Comparison of ENCODE assay signal across 16 cellular contexts in the genomic region with DNA sequence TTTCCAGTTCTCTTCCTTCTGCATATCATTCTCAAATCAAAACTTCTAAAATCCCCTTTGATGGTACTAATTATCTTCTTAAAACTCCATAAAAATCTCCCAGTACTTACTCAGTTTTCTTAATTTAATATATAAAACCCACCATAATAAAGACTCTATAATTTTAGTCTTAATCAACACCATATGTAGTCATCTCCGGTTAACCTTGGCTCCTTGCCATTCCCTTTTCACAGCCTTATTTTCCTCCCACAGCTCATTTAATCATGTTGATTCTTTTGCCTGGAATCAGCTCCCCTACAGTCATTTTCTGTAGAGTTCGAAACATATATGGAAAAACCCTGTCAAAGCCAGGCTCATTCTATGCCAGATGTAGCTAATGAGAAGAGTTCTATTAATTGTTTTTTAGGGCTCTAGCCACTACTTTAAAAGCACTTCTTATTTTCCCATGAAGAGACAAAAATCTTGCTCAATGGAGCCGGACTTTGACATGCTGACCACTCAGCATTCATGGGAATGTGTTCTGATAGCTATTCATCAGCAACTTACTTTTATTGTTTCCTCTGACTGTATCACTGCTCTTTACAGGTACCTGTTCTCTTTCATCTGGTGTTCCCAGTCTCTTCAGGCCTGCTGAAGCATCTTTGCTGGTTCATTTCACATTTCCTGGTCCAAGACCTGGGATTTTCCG.
A peak's percentile ranks its signal among the peaks of the same experiment; 100 is the strongest.
DNase-seq lines count a peak whose midpoint lies in the region; FAIRE-seq and TF ChIP-seq lines count a peak whose summit lies in the region.
"Had no signal": no experiment of that assay in that cellular context is flagged by ENCODE, and none has a peak within 500 bp of the region (broad histone marks: within the 10 kb centered on the region; RNA-seq: fewer than 3 reads in every experiment).

No MANE protein-coding gene starts in this region.

- DNase-seq in COR-L47 (lab: John Stamatoyannopoulos, UW): peak; percentile 89
- peak; percentile 80 for DNase-seq in NCI-H1105 treated with DMSO at 0.1 percent for 48 hours (lab: John Stamatoyannopoulos, UW)
- peak; percentile 75 for DNase-seq in astrocyte (ENCODE audit: low read depth)
- peak; percentile 35 for DNase-seq in mesenchymal stem cell
- no peak for DNase-seq in activated CD8-positive, alpha-beta memory T cell treated with anti-CD3 and anti-CD28 coated beads, Interleukin-2, amount 50 U/mL, for 4 hours
- no peak for DNase-seq in COLO668 (lab: John Stamatoyannopoulos, UW; ENCODE audit: unreplicated experiment)
- DNase-seq in HuH-7.5 (ENCODE audit: low spot score): no peak
- no peak for DNase-seq in OCI-M1 (lab: John Stamatoyannopoulos, UW)
- DNase-seq: activated T-cell treated with anti-CD3 and anti-CD28 coated beads for 4 hours; caudate nucleus; CD4-positive, alpha-beta memory T cell; left colon; SIG-M5 had no signal

- 84% methylated on average over 3 of the region's 4 CpGs for WGBS in mesenchymal stem cell

- peak overlapping the region; percentile 74 for H3K4me2 ChIP-seq in astrocyte (ENCODE audit: low read length)
- no peak overlapping the region for H3K4me2 ChIP-seq in mesenchymal stem cell (ENCODE audit: low read length, poor library complexity, severe bottlenecking)

- H3K27me3 ChIP-seq in astrocyte (ENCODE audit: insufficient read depth, low read length): no peaks in the 10 kb centered on the region
- no peaks in the 10 kb centered on the region for H3K27me3 ChIP-seq in mesenchymal stem cell (ENCODE audit: control insufficient read depth in 1 of 2, insufficient read depth in 1 of 2, low read length in 2 of 2)
- H3K27me3 ChIP-seq: neutrophil had no signal

- H3K4me3 ChIP-seq in astrocyte (ENCODE audit: insufficient read depth, low read depth, low read length): peak overlapping the region; percentile 19
- peak overlapping the region in 1 of 2 experiments; percentile 4 for H3K4me3 ChIP-seq in mesenchymal stem cell (ENCODE audit: insufficient read depth in 1 of 2, low read depth in 1 of 2, low read length in 2 of 2)
- H3K4me3 ChIP-seq: HAP-1 had no signal

- no peaks in the 10 kb centered on the region for H3K79me1 ChIP-seq in mesenchymal stem cell (replicated peaks; ENCODE audit: low read length, poor library complexity, severe bottlenecking)

- no peak overlapping the region for H3K14ac ChIP-seq in mesenchymal stem cell (ENCODE audit: low read length in 2 of 2)

- H2BK5ac ChIP-seq in mesenchymal stem cell (ENCODE audit: low read depth, low read length, poor library complexity, severe bottlenecking): no peak overlapping the region

- no peak overlapping the region for H3K4me3 Mint-ChIP-seq in astrocyte (ENCODE audit: unreplicated experiment)
- H3K4me3 Mint-ChIP-seq: CD4-positive, alpha-beta memory T cell; WTC11 had no signal

- H2AFZ ChIP-seq in astrocyte (ENCODE audit: low read depth, low read length) (peak overlapping the region; percentile 1), mesenchymal stem cell (ENCODE audit: low read depth, low read length) (no peak overlapping the region)

- H3K36me3 ChIP-seq in astrocyte (ENCODE audit: insufficient read depth, low read length): no peaks in the 10 kb centered on the region
- no peaks in the 10 kb centered on the region for H3K36me3 ChIP-seq in mesenchymal stem cell (ENCODE audit: control insufficient read depth in 1 of 2, insufficient read depth in 2 of 2, low read depth in 1 of 2, low read length in 2 of 2)
- H3K36me3 ChIP-seq: HAP-1, neutrophil had no signal

- no peak overlapping the region for H2AK5ac ChIP-seq in mesenchymal stem cell (ENCODE audit: low read length, severe bottlenecking)

- H3K18ac ChIP-seq in mesenchymal stem cell (ENCODE audit: low read depth in 1 of 2, low read length in 2 of 2): no peak overlapping the region

- TF ChIP-seq CTCF in astrocyte (IDR thresholded peaks at IDR 0.05; ENCODE audit: insufficient read depth, low read depth, low read length): no peak

- peaks cover 15% of the 10 kb centered on the region for H3K4me1 Mint-ChIP-seq in astrocyte (ENCODE audit: low read depth, unreplicated experiment)
- H3K4me1 Mint-ChIP-seq: CD4-positive, alpha-beta memory T cell; WTC11 had no signal

- H3K4ac ChIP-seq in mesenchymal stem cell (ENCODE audit: low read depth in 1 of 2, low read length in 2 of 2): no peak overlapping the region

- H3K27ac ChIP-seq in astrocyte (ENCODE audit: low read depth, low read length): peak overlapping the region; percentile 92
- no peak overlapping the region for H3K27ac ChIP-seq in mesenchymal stem cell (ENCODE audit: low read length, poor library complexity, severe bottlenecking)
- H3K27ac ChIP-seq: neutrophil had no signal

- no peaks in the 10 kb centered on the region for H3K27me3 Mint-ChIP-seq in astrocyte (ENCODE audit: low read depth, unreplicated experiment)
- H3K27me3 Mint-ChIP-seq: CD4-positive, alpha-beta memory T cell had no signal

- peak; percentile 50 for FAIRE-seq in astrocyte (lab: Jason Lieb, UNC)

- H3K36me3 Mint-ChIP-seq in astrocyte (ENCODE audit: low read depth, unreplicated experiment): no peaks in the 10 kb centered on the region
- H3K36me3 Mint-ChIP-seq: CD4-positive, alpha-beta memory T cell; WTC11 had no signal

- H3K4me1 ChIP-seq in astrocyte (ENCODE audit: insufficient read depth, low read length) (peaks cover 26% of the 10 kb centered on the region), mesenchymal stem cell (ENCODE audit: control insufficient read depth, insufficient read depth, low read depth, low read length) (no peaks in the 10 kb centered on the region)

- peak overlapping the region; percentile 79 for H3K27ac Mint-ChIP-seq in astrocyte (ENCODE audit: unreplicated experiment)
- H3K27ac Mint-ChIP-seq: CD4-positive, alpha-beta memory T cell; WTC11 had no signal

- H4K91ac ChIP-seq in mesenchymal stem cell (ENCODE audit: low read length): no peak overlapping the region

- no peak overlapping the region for H2BK15ac ChIP-seq in mesenchymal stem cell (ENCODE audit: low read depth, poor library complexity, severe bottlenecking)

- no peaks in the 10 kb centered on the region for H3K9me3 ChIP-seq in astrocyte (ENCODE audit: insufficient read depth, low read depth, low read length)
- no peaks in the 10 kb centered on the region for H3K9me3 ChIP-seq in mesenchymal stem cell (ENCODE audit: control insufficient read depth, low read length)
- H3K9me3 ChIP-seq: HAP-1, neutrophil had no signal

- H4K8ac ChIP-seq in mesenchymal stem cell (ENCODE audit: low read length): no peak overlapping the region

- H3K9me3 Mint-ChIP-seq in astrocyte (ENCODE audit: unreplicated experiment): no peaks in the 10 kb centered on the region
- H3K9me3 Mint-ChIP-seq: WTC11 had no signal

- H4K20me1 ChIP-seq in astrocyte (ENCODE audit: insufficient read depth, low read length): no peaks in the 10 kb centered on the region

- H2BK120ac ChIP-seq in mesenchymal stem cell (ENCODE audit: low read depth, low read length): no peak overlapping the region

- no peak overlapping the region for H3K23ac ChIP-seq in mesenchymal stem cell (ENCODE audit: low read length in 2 of 2)

- no peak overlapping the region for H2BK12ac ChIP-seq in mesenchymal stem cell (ENCODE audit: low read length in 2 of 2)

- H3K79me2 ChIP-seq in astrocyte (ENCODE audit: insufficient read depth, low read length): no peaks in the 10 kb centered on the region

- peak overlapping the region; percentile 78 for H3K9ac ChIP-seq in astrocyte (ENCODE audit: low read length)
- H3K9ac ChIP-seq in mesenchymal stem cell (ENCODE audit: low read length): peak overlapping the region; percentile 61

Comparison
In these comparisons a context has a peak if more than half of its experiments do, and no peak if none do; other contexts are left out.
1. DNase-seq: peak in COR-L47 (single experiment), NCI-H1105 treated with DMSO at 0.1 percent for 48 hours (single experiment), astrocyte (single experiment) and mesenchymal stem cell (single experiment); none in activated CD8-positive, alpha-beta memory T cell treated with anti-CD3 and anti-CD28 coated beads, Interleukin-2, amount 50 U/mL, for 4 hours (single experiment), COLO668 (single experiment), HuH-7.5 (single experiment) and OCI-M1 (single experiment).